ENCODE assay signal across 8 cellular contexts in genomic region chr3:149004622-149005021, GRCh38. TPM values are rescaled to one million over a fixed set of nuclear protein-coding genes. Genes with fewer than 3 reads are reported as not detected.
DNase-seq lines count a peak whose midpoint lies in the region; TF ChIP-seq lines count a peak whose summit lies in the region.
"Had no signal": no experiment of that assay in that cellular context is flagged by ENCODE, and none has a peak within 500 bp of the region (broad histone marks: within the 10 kb centered on the region; RNA-seq: fewer than 3 reads in every experiment).

No MANE protein-coding gene starts in this region.

- CTCF ChIA-PET in HEK293T (lab: Yijun Ruan, JAX), result no interaction called here

- peak overlapping the region; percentile 51 for H3K9ac ChIP-seq in skeletal muscle satellite cell (ENCODE audit: low read depth, low read length)

- POLR2A ChIA-PET in HEK293T (lab: Yijun Ruan, JAX), result no interaction called here

- TF ChIP-seq CTCF in fibroblast of villous mesenchyme (IDR thresholded peaks at IDR 0.05; ENCODE audit: insufficient read depth, low read depth, low read length), result no peak

- H3K4me2 ChIP-seq in skeletal muscle satellite cell (ENCODE audit: low read length), result peak overlapping the region; percentile 52

- peaks cover 16% of the 10 kb centered on the region for H3K36me3 ChIP-seq in skeletal muscle satellite cell (ENCODE audit: insufficient read depth, low read length)

- H3K9me3 ChIP-seq in skeletal muscle satellite cell (replicated peaks; ENCODE audit: low read length), result no peaks in the 10 kb centered on the region

- H3K4me1 ChIP-seq in skeletal muscle satellite cell (ENCODE audit: control insufficient read depth, insufficient read depth, low read length), result peaks cover 22% of the 10 kb centered on the region

- DNase-seq in HK-2 (ENCODE audit: unreplicated experiment), result peak; percentile 49
- DNase-seq in NCI-H748 treated with DMSO at 0.1 percent for 48 hours (lab: John Stamatoyannopoulos, UW), result peak; percentile 19
- DNase-seq in fibroblast of villous mesenchyme (ENCODE audit: low read depth), result peak; percentile 48
- no peak for DNase-seq in NK-92 treated with Interleukin-12 subunit alpha and Interleukin-12 subunit beta, amount 100 ng/mL, for 24 hours (lab: John Stamatoyannopoulos, UW)
- DNase-seq in HEK293T (ENCODE audit: extremely low spot score), result no peak
- no peak for DNase-seq in NOMO-1 treated with dmso at 0.1 percent for 144 hours (lab: John Stamatoyannopoulos, UW; ENCODE audit: unreplicated experiment)
- DNase-seq: naive B cell had no signal

- H3K27me3 ChIP-seq in skeletal muscle satellite cell (ENCODE audit: control insufficient read depth, insufficient read depth, low read length), result no peaks in the 10 kb centered on the region

- H3K4me3 ChIP-seq in fibroblast of villous mesenchyme (ENCODE audit: low read depth, low read length), result no peak overlapping the region
- no peak overlapping the region for H3K4me3 ChIP-seq in skeletal muscle satellite cell (ENCODE audit: low read length)

TF ChIP-seq in HEK293T, 16 proteins besides CTCF, POLR2A, EP300 and RAD21:
- TF ChIP-seq NFRKB (IDR thresholded peaks at IDR 0.05), result no peak
- no peak for TF ChIP-seq FOXA1 (IDR thresholded peaks at IDR 0.05)
- TF ChIP-seq ELF4 (IDR thresholded peaks at IDR 0.05), result no peak
- no peak for TF ChIP-seq TARDBP (IDR thresholded peaks at IDR 0.05)
- TF ChIP-seq BHLHE40 (IDR thresholded peaks at IDR 0.05; ENCODE audit: borderline replicate concordance), result no peak
- TF ChIP-seq ZNF384 (IDR thresholded peaks at IDR 0.05), result no peak
- no peak for TF ChIP-seq SP1 (IDR thresholded peaks at IDR 0.05)

RNA-seq across cellular contexts. Expression of gene GYG1, which starts 13.3 kb away (rescaled TPM):
- total RNA-seq in fibroblast of villous mesenchyme, result 33.2 and 43.6 TPM in 2 replicates
- 30.2 and 31.7 TPM in 2 replicates for total RNA-seq in skeletal muscle satellite cell (2012; rRNA removed)

Comparison
In these comparisons a context has a peak if more than half of its experiments do, and no peak if none do; other contexts are left out.
1. DNase-seq: peak in HK-2 (single experiment), NCI-H748 treated with DMSO at 0.1 percent for 48 hours (single experiment) and fibroblast of villous mesenchyme (single experiment); none in NK-92 treated with Interleukin-12 subunit alpha and Interleukin-12 subunit beta, amount 100 ng/mL, for 24 hours (single experiment), HEK293T (single experiment) and NOMO-1 treated with dmso at 0.1 percent for 144 hours (single experiment).